Comparison of ENCODE assay signal across 22 cellular contexts in the genomic region with DNA sequence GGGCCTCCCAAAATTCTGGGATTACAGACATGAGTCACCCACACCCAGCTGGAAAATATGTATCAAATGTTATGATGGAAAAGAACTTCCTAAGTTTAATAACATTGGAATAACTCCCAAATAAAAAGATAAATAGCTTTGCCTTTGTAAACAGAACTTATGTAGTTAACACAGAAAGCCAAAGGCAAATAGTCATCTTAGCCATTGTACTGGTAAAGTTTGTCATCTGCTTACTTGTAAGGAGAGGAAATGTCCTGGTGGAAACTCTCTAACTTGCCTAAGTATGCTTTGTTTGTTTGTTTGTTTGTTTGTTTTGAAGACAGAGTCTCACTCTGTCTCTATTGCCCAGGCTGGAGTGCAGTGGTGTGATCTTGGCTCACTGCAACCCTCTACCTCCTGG.
"Had no signal": no experiment of that assay in that cellular context is flagged by ENCODE, and none has a peak within 500 bp of the region (broad histone marks: within the 10 kb centered on the region; RNA-seq: fewer than 3 reads in every experiment).

No MANE protein-coding gene starts in this region.

- FAIRE-seq: HepG2, RCC 7860 had no signal

- DNase-seq: IMR-90, Karpas-422, KG1, MM.1S, NCI-H1105 treated with DMSO at 0.1 percent for 48 hours, NCI-H1417 treated with DMSO at 0.1 percent for 48 hours, NCI-H146, NCI-H1694 treated with DMSO at 0.1 percent for 48 hours, NCI-H1930, NCI-H2081, NCI-H2107, NCI-H2227 treated with DMSO at 0.1 percent for 48 hours, NCI-H524, NCI-H526 treated with DMSO at 0.1 percent for 48 hours, NCI-H748 treated with DMSO at 0.1 percent for 48 hours, Right ventricle myocardium superior, RPMI8226, SIG-M5 had no signal

- H3K4me1 ChIP-seq: SJSA1 had no signal

- H3K27me3 ChIP-seq: SJSA1 had no signal

- H3K36me3 ChIP-seq: SJSA1 had no signal

- H3K27ac ChIP-seq: SJSA1, SK-N-MC had no signal

- H3K4me3 ChIP-seq: SJSA1, SK-N-MC had no signal
